ENCODE assay signal across 1 cellular context in the genomic region with DNA sequence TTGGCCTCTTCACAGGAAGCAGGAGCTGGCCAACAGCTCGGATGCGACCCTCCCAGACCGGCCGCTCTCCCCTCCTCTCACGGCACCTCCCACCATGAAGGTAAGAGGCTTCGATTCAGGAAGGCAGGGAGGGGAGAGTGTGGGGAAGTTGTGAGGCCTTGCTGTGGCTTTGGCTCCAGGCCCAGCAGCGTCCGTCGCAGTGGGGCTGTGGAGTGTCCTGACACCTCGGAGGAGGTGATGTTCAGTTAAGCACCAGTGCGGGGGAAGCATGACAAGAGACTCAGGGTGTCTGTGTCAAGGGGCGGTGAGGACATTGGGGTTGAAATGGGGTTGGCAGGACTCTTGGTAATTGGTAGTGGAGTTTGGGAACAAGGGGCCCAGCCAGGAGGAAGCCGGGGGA.
TF ChIP-seq lines count a peak whose summit lies in the region.

No MANE protein-coding gene starts in this region.

TF ChIP-seq in IMR-90, 13 proteins besides CTCF, POLR2A, EP300 and RAD21 (continued from another document):
- TF ChIP-seq, protein P1, sequence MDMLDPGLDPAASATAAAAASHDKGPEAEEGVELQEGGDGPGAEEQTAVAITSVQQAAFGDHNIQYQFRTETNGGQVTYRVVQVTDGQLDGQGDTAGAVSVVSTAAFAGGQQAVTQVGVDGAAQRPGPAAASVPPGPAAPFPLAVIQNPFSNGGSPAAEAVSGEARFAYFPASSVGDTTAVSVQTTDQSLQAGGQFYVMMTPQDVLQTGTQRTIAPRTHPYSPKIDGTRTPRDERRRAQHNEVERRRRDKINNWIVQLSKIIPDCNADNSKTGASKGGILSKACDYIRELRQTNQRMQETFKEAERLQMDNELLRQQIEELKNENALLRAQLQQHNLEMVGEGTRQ (IDR thresholded peaks at IDR 0.05; ENCODE audit: low read depth, low read length): no peak
- TF ChIP-seq NFE2L2 (IDR thresholded peaks at IDR 0.05; ENCODE audit: low read depth, low read length): no peak
- TF ChIP-seq FOS (IDR thresholded peaks at IDR 0.05; ENCODE audit: low read depth, low read length): no peak
- no peak for TF ChIP-seq MAFK (IDR thresholded peaks at IDR 0.05; ENCODE audit: low read depth, low read length)
- TF ChIP-seq MXI1 (IDR thresholded peaks at IDR 0.05; ENCODE audit: borderline replicate concordance, low read depth, low read length): no peak
- TF ChIP-seq CEBPB (IDR thresholded peaks at IDR 0.05; ENCODE audit: low read depth, low read length): no peak
- TF ChIP-seq RFX5 (IDR thresholded peaks at IDR 0.05; ENCODE audit: low read depth, low read length): no peak
- no peak for TF ChIP-seq BHLHE40 (IDR thresholded peaks at IDR 0.05; ENCODE audit: low read depth, low read length)
- no peak for TF ChIP-seq RCOR1 (IDR thresholded peaks at IDR 0.05; ENCODE audit: insufficient replicate concordance, low read length)
- no peak for TF ChIP-seq SMC3 (IDR thresholded peaks at IDR 0.05; ENCODE audit: low read depth, low read length)
